Comparison of ENCODE assay signal across 16 cellular contexts in genomic region chr4:82886145-82886942, GRCh38. TPM values are rescaled to one million over a fixed set of nuclear protein-coding genes. Genes with fewer than 3 reads are reported as not detected.
DNase-seq lines count a peak whose midpoint lies in the region; ATAC-seq and TF ChIP-seq lines count a peak whose summit lies in the region.
"Had no signal": no experiment of that assay in that cellular context is flagged by ENCODE, and none has a peak within 500 bp of the region (broad histone marks: within the 10 kb centered on the region; RNA-seq: fewer than 3 reads in every experiment).

No MANE protein-coding gene starts in this region.

- ATAC-seq in activated T-helper 17 cell treated with anti-CD3 and anti-CD28 coated beads, Interleukin-2, amount 50 U/mL, for 72 hours (replicated peaks) = no peak
- ATAC-seq: activated CD8-positive, alpha-beta memory T cell treated with anti-CD3 and anti-CD28 coated beads, Interleukin-2, amount 10 ng/mL, durations not matched to agents 7 days and 5 days; gastroesophageal sphincter; Right ventricle myocardium inferior had no signal

- H3K79me1 ChIP-seq in mesenchymal stem cell (replicated peaks; ENCODE audit: low read length, poor library complexity, severe bottlenecking) = no peaks in the 10 kb centered on the region
- peaks cover 5% of the 10 kb centered on the region for H3K79me1 ChIP-seq in H9 (ENCODE audit: insufficient read depth, low read depth, low read length, poor library complexity, severe bottlenecking)

- H3K27me3 ChIP-seq in AG04450 (ENCODE audit: control insufficient read depth, insufficient read depth, low read length) (no peaks in the 10 kb centered on the region), KMS-11 (ENCODE audit: insufficient read depth, low read depth) (no peaks in the 10 kb centered on the region), duodenal mucosa (ENCODE audit: control insufficient read depth in 1 of 2, insufficient read depth in 2 of 2, low read length in 2 of 2) (no peaks in the 10 kb centered on the region), mesenchymal stem cell (ENCODE audit: control insufficient read depth in 1 of 2, insufficient read depth in 1 of 2, low read length in 2 of 2) (no peaks in the 10 kb centered on the region), H9 (ENCODE audit: insufficient read depth, low read length) (no peaks in the 10 kb centered on the region)
- H3K27me3 ChIP-seq: BE2C, gastroesophageal sphincter had no signal

- H3K36me3 ChIP-seq in KMS-11 (ENCODE audit: insufficient read depth) (no peaks in the 10 kb centered on the region), duodenal mucosa (ENCODE audit: control insufficient read depth in 1 of 2, insufficient read depth in 2 of 2, low read length in 2 of 2) (peaks cover 0 to 5% of the 10 kb centered on the region in 2 donors), mesenchymal stem cell (ENCODE audit: control insufficient read depth in 1 of 2, insufficient read depth in 2 of 2, low read depth in 1 of 2, low read length in 2 of 2) (peaks cover 9 to 16% of the 10 kb centered on the region in 2 experiments)
- H3K36me3 ChIP-seq: gastroesophageal sphincter had no signal

- H3K27ac Mint-ChIP-seq in activated T-helper 17 cell treated with anti-CD3 and anti-CD28 coated beads, Interleukin-2, amount 50 U/mL, for 72 hours = no peak overlapping the region
- no peak overlapping the region for H3K27ac Mint-ChIP-seq in H9
- H3K27ac Mint-ChIP-seq: activated CD8-positive, alpha-beta memory T cell treated with anti-CD3 and anti-CD28 coated beads, Interleukin-2, amount 10 ng/mL, durations not matched to agents 7 days and 5 days; activated naive CD8-positive, alpha-beta T cell treated with anti-CD3 and anti-CD28 coated beads, Interleukin-2, amount 10 ng/mL, durations not matched to agents 7 days and 5 days had no signal

- H2BK15ac ChIP-seq in mesenchymal stem cell (ENCODE audit: low read depth, poor library complexity, severe bottlenecking) (no peak overlapping the region), H9 (ENCODE audit: low read depth, low read length) (no peak overlapping the region)

- no peak overlapping the region for H3K18ac ChIP-seq in mesenchymal stem cell (ENCODE audit: low read depth in 1 of 2, low read length in 2 of 2)
- H3K18ac ChIP-seq in H9 (ENCODE audit: insufficient read length, low read depth, low read length) = no peak overlapping the region

- peaks cover 52% of the 10 kb centered on the region for H3K36me3 Mint-ChIP-seq in activated T-helper 17 cell treated with anti-CD3 and anti-CD28 coated beads, Interleukin-2, amount 50 U/mL, for 72 hours (ENCODE audit: low read depth)
- peaks cover 0 to 10% (median 2%) of the 10 kb centered on the region in 3 experiments; a peak in 3 of 7 replicates for H3K36me3 Mint-ChIP-seq in H9 (ENCODE audit: insufficient read depth in 1 of 3, low read depth in 3 of 3)

- H3K23ac ChIP-seq in mesenchymal stem cell (ENCODE audit: low read length in 2 of 2) (no peak overlapping the region), H9 (ENCODE audit: insufficient read length, low read depth, low read length) (no peak overlapping the region)

- no peak overlapping the region for H4K5ac ChIP-seq in H9 (ENCODE audit: insufficient read length, low read depth, low read length)

- no peak overlapping the region for H2BK20ac ChIP-seq in H9 (ENCODE audit: low read depth, low read length, poor library complexity, severe bottlenecking)

- TF ChIP-seq CTCF in AG04450 (IDR thresholded peaks at IDR 0.05; ENCODE audit: low read depth, low read length) (no peak), KMS-11 (conservative IDR thresholded peaks at IDR 0.05; ENCODE audit: low read depth, low read length) (no peak), H9 (conservative IDR thresholded peaks at IDR 0.05) (no peak)

- H2BK12ac ChIP-seq in mesenchymal stem cell (ENCODE audit: low read length in 2 of 2) = no peak overlapping the region
- H2BK12ac ChIP-seq in H9 (ENCODE audit: insufficient read length, low read depth, low read length) = no peak overlapping the region

- H2BK120ac ChIP-seq in mesenchymal stem cell (ENCODE audit: low read depth, low read length) (no peak overlapping the region), H9 (ENCODE audit: low read depth, low read length, poor library complexity, severe bottlenecking) (no peak overlapping the region)

- no peak overlapping the region for H3K14ac ChIP-seq in mesenchymal stem cell (ENCODE audit: low read length in 2 of 2)
- no peak overlapping the region for H3K14ac ChIP-seq in H9 (ENCODE audit: insufficient read depth, low read length)

- no peak overlapping the region for H2BK5ac ChIP-seq in mesenchymal stem cell (ENCODE audit: low read depth, low read length, poor library complexity, severe bottlenecking)
- no peak overlapping the region for H2BK5ac ChIP-seq in H9 (ENCODE audit: insufficient read length, low read length)

- H3K27ac ChIP-seq in AG04450 (ENCODE audit: low read depth, low read length) = no peak overlapping the region
- no peak overlapping the region for H3K27ac ChIP-seq in KMS-11
- H3K27ac ChIP-seq in duodenal mucosa (ENCODE audit: low read depth, low read length) = no peak overlapping the region
- no peak overlapping the region for H3K27ac ChIP-seq in mesenchymal stem cell (ENCODE audit: low read length, poor library complexity, severe bottlenecking)
- no peak overlapping the region for H3K27ac ChIP-seq in H9 (ENCODE audit: insufficient read length, low read depth, low read length)
- H3K27ac ChIP-seq: gastroesophageal sphincter had no signal

- H2AFZ ChIP-seq in KMS-11 (ENCODE audit: low read depth) (no peak overlapping the region), mesenchymal stem cell (ENCODE audit: low read depth, low read length) (no peak overlapping the region), H9 (ENCODE audit: low read length) (no peak overlapping the region)

- no peak overlapping the region for H3K4me3 Mint-ChIP-seq in activated T-helper 17 cell treated with anti-CD3 and anti-CD28 coated beads, Interleukin-2, amount 50 U/mL, for 72 hours
- no peak overlapping the region for H3K4me3 Mint-ChIP-seq in H9
- H3K4me3 Mint-ChIP-seq: activated CD8-positive, alpha-beta memory T cell treated with anti-CD3 and anti-CD28 coated beads, Interleukin-2, amount 10 ng/mL, durations not matched to agents 7 days and 5 days had no signal

- POLR2A ChIA-PET in AG04450 (lab: Yijun Ruan, JAX) = no interaction called here

- H3K4ac ChIP-seq in mesenchymal stem cell (ENCODE audit: low read depth in 1 of 2, low read length in 2 of 2) (no peak overlapping the region), H9 (ENCODE audit: low read depth, low read length) (no peak overlapping the region)

- CTCF ChIA-PET in AG04450 (lab: Charles Lee) = interaction anchor here (1.1 kb wide), 1 partner anchor 44 kb away, joined by 3 read pairs; no protein-coding TSS in a partner anchor

- no peak overlapping the region for H2AK5ac ChIP-seq in mesenchymal stem cell (ENCODE audit: low read length, severe bottlenecking)
- no peak overlapping the region for H2AK5ac ChIP-seq in H9 (ENCODE audit: insufficient read length, low read length)

- 100% methylated on average over 3 of the region's 5 CpGs for WGBS in mesenchymal stem cell
- 100% methylated on average over 2 of the region's 5 CpGs for WGBS in H9 (ENCODE audit: extremely low coverage, insufficient read length, low lambda C conversion rate)

- H3K23me2 ChIP-seq in H9 (ENCODE audit: insufficient read length, low read depth, low read length, poor library complexity, severe bottlenecking) = peaks cover 1% of the 10 kb centered on the region

- H3K9me3 ChIP-seq in AG04450 (ENCODE audit: control insufficient read depth, insufficient read depth, low read length) = peaks cover 2% of the 10 kb centered on the region; the same call in 1 of the 2 replicates
- no peaks in the 10 kb centered on the region for H3K9me3 ChIP-seq in duodenal mucosa (ENCODE audit: control insufficient read depth in 1 of 2, low read length in 2 of 2)
- H3K9me3 ChIP-seq in mesenchymal stem cell (ENCODE audit: control insufficient read depth, low read length) = no peaks in the 10 kb centered on the region
- no peaks in the 10 kb centered on the region for H3K9me3 ChIP-seq in H9 (ENCODE audit: control insufficient read depth, low read depth, low read length)
- H3K9me3 ChIP-seq: BE2C, gastroesophageal sphincter had no signal

- no peak overlapping the region for H3K9ac ChIP-seq in KMS-11
- H3K9ac ChIP-seq in duodenal mucosa (ENCODE audit: low read depth in 1 of 2, low read length in 2 of 2) = no peak overlapping the region
- peak overlapping the region; percentile 94 for H3K9ac ChIP-seq in mesenchymal stem cell (ENCODE audit: low read length)
- no peak overlapping the region for H3K9ac ChIP-seq in H9 (ENCODE audit: extremely low read depth, insufficient read length, low read length)

- H3K56ac ChIP-seq in H9 (ENCODE audit: insufficient read length, low read depth, low read length) = no peak overlapping the region

- H3K4me1 ChIP-seq in KMS-11 (ENCODE audit: low read depth, poor library complexity, severe bottlenecking) (peaks cover 30% of the 10 kb centered on the region), duodenal mucosa (ENCODE audit: control insufficient read depth in 1 of 2, insufficient read depth in 2 of 2, low read length in 2 of 2) (peaks cover 32 to 36% of the 10 kb centered on the region in 2 donors), mesenchymal stem cell (ENCODE audit: control insufficient read depth, insufficient read depth, low read depth, low read length) (peaks cover 1% of the 10 kb centered on the region), H9 (ENCODE audit: insufficient read depth, low read length) (no peaks in the 10 kb centered on the region)
- H3K4me1 ChIP-seq: BE2C had no signal

- no peaks in the 10 kb centered on the region for H3K27me3 Mint-ChIP-seq in activated T-helper 17 cell treated with anti-CD3 and anti-CD28 coated beads, Interleukin-2, amount 50 U/mL, for 72 hours
- no peaks in the 10 kb centered on the region for H3K27me3 Mint-ChIP-seq in H9 (ENCODE audit: low read depth)
- H3K27me3 Mint-ChIP-seq: activated CD8-positive, alpha-beta memory T cell treated with anti-CD3 and anti-CD28 coated beads, Interleukin-2, amount 10 ng/mL, durations not matched to agents 7 days and 5 days; activated naive CD8-positive, alpha-beta T cell treated with anti-CD3 and anti-CD28 coated beads, Interleukin-2, amount 10 ng/mL, durations not matched to agents 7 days and 5 days had no signal

- H4K91ac ChIP-seq in mesenchymal stem cell (ENCODE audit: low read length) (no peak overlapping the region), H9 (ENCODE audit: insufficient read length, low read depth, low read length) (no peak overlapping the region)

- H3K79me2 ChIP-seq in KMS-11 (ENCODE audit: insufficient read depth, low read depth) (peaks cover 86% of the 10 kb centered on the region), H9 (ENCODE audit: insufficient read depth, low read length) (peaks cover 22% of the 10 kb centered on the region; the same call in 1 of the 2 replicates)

- peak overlapping the region; percentile 48 for H3K4me3 ChIP-seq in AG04450 (ENCODE audit: low read depth, low read length)
- H3K4me3 ChIP-seq in KMS-11 (IDR thresholded peaks at IDR 0.05; ENCODE audit: insufficient read depth, low read depth, low read length) = no peak overlapping the region
- peak overlapping the region; percentile 27 to 28 for H3K4me3 ChIP-seq in duodenal mucosa (ENCODE audit: low read depth in 1 of 2, low read length in 2 of 2)
- H3K4me3 ChIP-seq in mesenchymal stem cell (ENCODE audit: insufficient read depth in 1 of 2, low read depth in 1 of 2, low read length in 2 of 2) = peak overlapping the region in 1 of 2 experiments; percentile 63
- H3K4me3 ChIP-seq: gastroesophageal sphincter had no signal

- peaks cover 8% of the 10 kb centered on the region; the same call in 1 of the 2 replicates for H4K20me1 ChIP-seq in KMS-11 (ENCODE audit: insufficient read depth)
- H4K20me1 ChIP-seq in H9 (ENCODE audit: control insufficient read depth, insufficient read depth, insufficient read length) = no peaks in the 10 kb centered on the region

- H3T11ph ChIP-seq in H9 (ENCODE audit: low read length) = no peak overlapping the region

- no peaks in the 10 kb centered on the region for H3K9me3 Mint-ChIP-seq in activated T-helper 17 cell treated with anti-CD3 and anti-CD28 coated beads, Interleukin-2, amount 50 U/mL, for 72 hours
- H3K9me3 Mint-ChIP-seq in H9 = no peaks in the 10 kb centered on the region

- peaks cover 20% of the 10 kb centered on the region for H3K4me1 Mint-ChIP-seq in activated T-helper 17 cell treated with anti-CD3 and anti-CD28 coated beads, Interleukin-2, amount 50 U/mL, for 72 hours
- peaks cover 4 to 13% of the 10 kb centered on the region in 2 experiments for H3K4me1 Mint-ChIP-seq in H9

- H4K8ac ChIP-seq in mesenchymal stem cell (ENCODE audit: low read length) = no peak overlapping the region
- H4K8ac ChIP-seq in H9 (replicated peaks; ENCODE audit: insufficient read length, low read depth, low read length) = no peak overlapping the region

- H3K4me2 ChIP-seq in KMS-11 = 0 out of 2 replicates have a peak overlapping the region, but pooled peaks have one; percentile 15
- H3K4me2 ChIP-seq in mesenchymal stem cell (ENCODE audit: low read length, poor library complexity, severe bottlenecking) = no peak overlapping the region
- H3K4me2 ChIP-seq in H9 (ENCODE audit: insufficient read depth, insufficient read length, low read length) = no peak overlapping the region

- DNase-seq in AG04450 (ENCODE audit: low read depth, low spot score) = no peak
- DNase-seq in mesenchymal stem cell = no peak
- no peak for DNase-seq in NCI-H69 (lab: John Stamatoyannopoulos, UW)
- no peak for DNase-seq in H9
- no peak for DNase-seq in SKM-1 treated with dmso at 0.1 percent for 144 hours (lab: John Stamatoyannopoulos, UW; ENCODE audit: unreplicated experiment)
- DNase-seq: activated CD8-positive, alpha-beta memory T cell treated with anti-CD3 and anti-CD28 coated beads, Interleukin-2, amount 10 ng/mL, durations not matched to agents 7 days and 5 days; activated naive CD8-positive, alpha-beta T cell treated with anti-CD3 and anti-CD28 coated beads, Interleukin-2, amount 10 ng/mL, durations not matched to agents 7 days and 5 days; BE2C; DMS53; NCI-H524; stimulated activated naive CD4-positive, alpha-beta T cell had no signal

RNA-seq across cellular contexts. Expression of gene SEC31A, which starts 4.6 kb away (rescaled TPM):
- polyA plus RNA-seq in AG04450 (2011; rRNA removed) = 383 and 436 TPM in 2 replicates
- polyA minus RNA-seq in AG04450 (2011; rRNA and poly(A)+ RNA removed) = 395 and 404 TPM in 2 replicates
- polyA plus RNA-seq in mesenchymal stem cell (2013, experiment 1 of 2) = 381 TPM
- 357 TPM for polyA plus RNA-seq in mesenchymal stem cell (2013, experiment 2 of 2)
- total RNA-seq in activated T-helper 17 cell treated with anti-CD3 and anti-CD28 coated beads, Interleukin-2, amount 50 U/mL, for 72 hours = 100 to 1,000 TPM in 1 of 2 donors, 10 to 100 TPM in 1; 82.6 to 124 TPM
- 128 and 141 TPM in 2 replicates for total RNA-seq in H9 (2021)

RNA-seq across cellular contexts. Expression of gene THAP9, which starts 14.2 kb away (rescaled TPM):
- polyA plus RNA-seq in AG04450 (2011; rRNA removed) = 2.2 and 3.2 TPM in 2 replicates
- polyA minus RNA-seq in AG04450 (2011; rRNA and poly(A)+ RNA removed) = 1.2 and 3.0 TPM in 2 replicates
- polyA plus RNA-seq in mesenchymal stem cell (2013, experiment 1 of 2) = 1.2 TPM
- polyA plus RNA-seq in mesenchymal stem cell (2013, experiment 2 of 2) = 1.8 TPM
- 1 to 10 TPM; 1.5 to 1.9 TPM for total RNA-seq in activated T-helper 17 cell treated with anti-CD3 and anti-CD28 coated beads, Interleukin-2, amount 50 U/mL, for 72 hours
- 14.6 and 14.8 TPM in 2 replicates for total RNA-seq in H9 (2021)
